9 cellular contexts compared by ENCODE assay signal in the genomic region with DNA sequence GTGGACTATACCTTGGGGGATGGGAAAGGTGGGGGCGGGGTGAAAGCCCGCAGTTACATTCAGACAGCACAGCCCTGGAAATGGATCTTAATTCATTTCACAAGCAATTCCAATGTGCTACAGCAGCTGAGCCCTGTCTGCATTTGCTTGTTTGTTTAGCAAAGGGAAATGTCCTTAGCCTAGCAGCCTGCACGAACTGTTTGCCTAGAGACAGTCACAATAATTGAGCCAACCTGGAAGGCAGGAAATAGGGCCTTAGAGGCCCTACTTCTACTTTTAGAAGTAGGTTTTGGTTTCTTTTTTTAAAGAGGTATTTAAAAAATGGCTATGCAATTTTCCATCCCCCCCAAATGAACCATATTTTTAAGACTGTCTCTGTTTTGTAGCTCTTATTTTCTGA.
DNase-seq lines count a peak whose midpoint lies in the region; ATAC-seq and TF ChIP-seq lines count a peak whose summit lies in the region.
"Had no signal": no experiment of that assay in that cellular context is flagged by ENCODE, and none has a peak within 500 bp of the region (broad histone marks: within the 10 kb centered on the region; RNA-seq: fewer than 3 reads in every experiment).

No MANE protein-coding gene starts in this region.

- H3K36me3 ChIP-seq in hepatocyte (replicated peaks; ENCODE audit: insufficient read depth, low read depth) = no peaks in the 10 kb centered on the region

- peak overlapping the region; percentile 15 for H3K4me2 ChIP-seq in hepatocyte

- no peaks in the 10 kb centered on the region for H3K9me2 ChIP-seq in hepatocyte (replicated peaks; ENCODE audit: insufficient read depth)

- no peaks in the 10 kb centered on the region for H3K79me2 ChIP-seq in hepatocyte

- H3K27me3 ChIP-seq in hepatocyte = no peaks in the 10 kb centered on the region

- ATAC-seq in HG02678 (IDR thresholded peaks at IDR 0.05; ENCODE audit: unreplicated experiment) = peak; percentile 60

- TF ChIP-seq CTCF in hepatocyte (IDR thresholded peaks at IDR 0.05; ENCODE audit: poor library complexity) = no peak

- no peaks in the 10 kb centered on the region for H4K20me1 ChIP-seq in hepatocyte (ENCODE audit: insufficient read depth, poor library complexity, severe bottlenecking)

- WGBS in hepatocyte (ENCODE audit: low lambda C conversion rate, missing lambda C conversion rate) = 48% methylated on average over 3 of the region's 3 CpGs

- H3K4me1 ChIP-seq in hepatocyte (ENCODE audit: insufficient read depth) = peaks cover 6% of the 10 kb centered on the region

- no peaks in the 10 kb centered on the region for H3K9me3 ChIP-seq in hepatocyte (ENCODE audit: low read depth)

- peak; percentile 4 for DNase-seq in DMS 273 (lab: John Stamatoyannopoulos, UW; ENCODE audit: unreplicated experiment)
- no peak for DNase-seq in DMS 273 treated with DMSO at 0.1 percent for 48 hours (lab: John Stamatoyannopoulos, UW)
- peak; percentile 66 for DNase-seq in NCI-H2227 (lab: John Stamatoyannopoulos, UW; ENCODE audit: unreplicated experiment)
- peak; percentile 71 for DNase-seq in hepatocyte (ENCODE audit: low spot score)
- DNase-seq in germinal center (ENCODE audit: low spot score) = no peak
- DNase-seq in HUDEP-2 (lab: John Stamatoyannopoulos, UW; ENCODE audit: unreplicated experiment in 76 of 76) = no peak
- no peak for DNase-seq in stimulated activated CD4-positive, alpha-beta T cell treated with anti-CD3 and anti-CD28 coated beads, Interleukin-4, amount 100 ng/mL, for 24 hours

- peak overlapping the region; percentile 77 for H3K27ac ChIP-seq in hepatocyte
- H3K27ac ChIP-seq: 22Rv1 had no signal

- H2AFZ ChIP-seq in hepatocyte = no peak overlapping the region

- no peak overlapping the region for H3K4me3 ChIP-seq in hepatocyte

Comparison
In these comparisons a context has a peak if more than half of its experiments do, and no peak if none do; other contexts are left out.
1. DNase-seq: peak in DMS 273 (single experiment), NCI-H2227 (single experiment) and hepatocyte (single experiment); none in DMS 273 treated with DMSO at 0.1 percent for 48 hours (single experiment), germinal center (single experiment), HUDEP-2 (0 of 76) and stimulated activated CD4-positive, alpha-beta T cell treated with anti-CD3 and anti-CD28 coated beads, Interleukin-4, amount 100 ng/mL, for 24 hours (single experiment).